In the genomic region with DNA sequence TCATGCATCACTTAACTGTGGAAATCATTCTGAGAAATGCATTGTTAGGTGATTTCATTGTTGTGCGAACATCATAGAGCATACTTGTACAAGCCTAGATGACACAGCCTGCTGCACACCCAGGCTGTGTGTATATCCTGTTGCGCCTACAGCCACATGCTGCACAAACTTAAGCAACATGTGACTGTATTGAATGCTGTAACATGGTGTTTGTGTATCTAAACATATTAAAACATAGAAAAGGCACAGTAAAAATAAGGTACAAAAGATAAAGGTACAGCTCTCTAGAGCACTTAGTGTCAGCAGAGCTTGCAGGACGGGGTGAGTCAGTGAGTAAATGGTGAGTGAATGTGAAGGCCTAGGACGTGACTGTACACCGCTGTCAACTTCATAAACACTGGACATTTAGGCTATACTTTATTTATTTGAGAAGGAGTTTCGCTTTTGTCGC, we compare ENCODE assay signal across 10 cellular contexts. TPM values are rescaled to one million over a fixed set of nuclear protein-coding genes. Genes with fewer than 3 reads are reported as not detected.
DNase-seq lines count a peak whose midpoint lies in the region; ATAC-seq and TF ChIP-seq lines count a peak whose summit lies in the region.
"Had no signal": no experiment of that assay in that cellular context is flagged by ENCODE, and none has a peak within 500 bp of the region (broad histone marks: within the 10 kb centered on the region; RNA-seq: fewer than 3 reads in every experiment).

No MANE protein-coding gene starts in this region.

- peak overlapping the region; percentile 8 for H3K4me3 Mint-ChIP-seq in activated naive CD4-positive, alpha-beta T cell treated with anti-CD3 and anti-CD28 coated beads, Interleukin-2, amount 50 U/mL, for 24 hours
- H3K4me3 Mint-ChIP-seq in activated B cell treated with CpG ODN at 0.5 μM for 24 hours = peak overlapping the region; percentile 8
- peak overlapping the region; percentile 38 to 45 for H3K4me3 Mint-ChIP-seq in stimulated activated naive CD8-positive, alpha-beta T cell treated with anti-CD3 and anti-CD28 coated beads, Interleukin-15, amount 100 ng/mL, for 72 hours

- intact Hi-C loops in activated B cell treated with CpG ODN at 0.5 μM for 24 hours (cut with micrococcal nuclease) = no loop called here

- H3K27me3 Mint-ChIP-seq in activated naive CD4-positive, alpha-beta T cell treated with anti-CD3 and anti-CD28 coated beads, Interleukin-2, amount 50 U/mL, for 24 hours = no peaks in the 10 kb centered on the region
- H3K27me3 Mint-ChIP-seq in activated B cell treated with CpG ODN at 0.5 μM for 24 hours = no peaks in the 10 kb centered on the region
- no peaks in the 10 kb centered on the region for H3K27me3 Mint-ChIP-seq in stimulated activated naive CD8-positive, alpha-beta T cell treated with anti-CD3 and anti-CD28 coated beads, Interleukin-15, amount 100 ng/mL, for 72 hours

- H3K36me3 Mint-ChIP-seq in activated naive CD4-positive, alpha-beta T cell treated with anti-CD3 and anti-CD28 coated beads, Interleukin-2, amount 50 U/mL, for 24 hours = no peaks in the 10 kb centered on the region
- H3K36me3 Mint-ChIP-seq in activated B cell treated with CpG ODN at 0.5 μM for 24 hours (ENCODE audit: low read depth) = no peaks in the 10 kb centered on the region

- H3K9me3 Mint-ChIP-seq in activated naive CD4-positive, alpha-beta T cell treated with anti-CD3 and anti-CD28 coated beads, Interleukin-2, amount 50 U/mL, for 24 hours = no peaks in the 10 kb centered on the region
- no peaks in the 10 kb centered on the region for H3K9me3 Mint-ChIP-seq in activated B cell treated with CpG ODN at 0.5 μM for 24 hours
- H3K9me3 Mint-ChIP-seq in stimulated activated naive CD8-positive, alpha-beta T cell treated with anti-CD3 and anti-CD28 coated beads, Interleukin-15, amount 100 ng/mL, for 72 hours = no peaks in the 10 kb centered on the region

- TF ChIP-seq CTCF in activated B cell treated with CpG ODN at 0.5 μM for 24 hours (IDR thresholded peaks at IDR 0.05) = no peak
- no peak for TF ChIP-seq CTCF in fibroblast of villous mesenchyme (IDR thresholded peaks at IDR 0.05; ENCODE audit: insufficient read depth, low read depth, low read length)
- TF ChIP-seq CTCF in GM10248 (IDR thresholded peaks at IDR 0.05; ENCODE audit: control extremely low read depth, extremely low read depth, low read depth, missing control alignments) = no peak

- H3K4me1 Mint-ChIP-seq in activated naive CD4-positive, alpha-beta T cell treated with anti-CD3 and anti-CD28 coated beads, Interleukin-2, amount 50 U/mL, for 24 hours = peaks cover 68% of the 10 kb centered on the region
- peaks cover 50% of the 10 kb centered on the region for H3K4me1 Mint-ChIP-seq in activated B cell treated with CpG ODN at 0.5 μM for 24 hours
- H3K4me1 Mint-ChIP-seq in stimulated activated naive CD8-positive, alpha-beta T cell treated with anti-CD3 and anti-CD28 coated beads, Interleukin-15, amount 100 ng/mL, for 72 hours = peaks cover 74% of the 10 kb centered on the region

- no peak overlapping the region for H3K4me3 ChIP-seq in fibroblast of villous mesenchyme (ENCODE audit: low read depth, low read length)

- H3K27ac Mint-ChIP-seq in activated naive CD4-positive, alpha-beta T cell treated with anti-CD3 and anti-CD28 coated beads, Interleukin-2, amount 50 U/mL, for 24 hours = no peak overlapping the region
- H3K27ac Mint-ChIP-seq in activated B cell treated with CpG ODN at 0.5 μM for 24 hours = peak overlapping the region; percentile 50
- H3K27ac Mint-ChIP-seq in stimulated activated naive CD8-positive, alpha-beta T cell treated with anti-CD3 and anti-CD28 coated beads, Interleukin-15, amount 100 ng/mL, for 72 hours = no peak overlapping the region

- POLR2A ChIA-PET in activated B cell treated with CpG ODN at 0.5 μM for 24 hours (lab: Charles Lee) = no interaction called here
- POLR2A ChIA-PET in GM10248 (lab: Yijun Ruan, JAX) = interaction anchor here (1.9 kb wide), 1 partner anchor 12 kb away, joined by 5 read pairs; the partner anchor contains the start of gene FOXK2

- no peak for ATAC-seq in activated B cell treated with CpG ODN at 0.5 μM for 24 hours (ENCODE audit: low read depth)
- ATAC-seq in stimulated activated naive CD8-positive, alpha-beta T cell treated with anti-CD3 and anti-CD28 coated beads, Interleukin-15, amount 100 ng/mL, for 72 hours = peak; percentile 39
- no peak for ATAC-seq in GM21447 (IDR thresholded peaks at IDR 0.05; ENCODE audit: unreplicated experiment)
- no peak for ATAC-seq in HG03457 (IDR thresholded peaks at IDR 0.05; ENCODE audit: unreplicated experiment)

- no peak for DNase-seq in activated naive CD4-positive, alpha-beta T cell treated with anti-CD3 and anti-CD28 coated beads, Interleukin-2, amount 50 U/mL, for 16 hours
- DNase-seq in activated B cell treated with CpG ODN at 0.5 μM for 24 hours (no peak), fibroblast of villous mesenchyme (ENCODE audit: low read depth) (peak; percentile 68), GM10248 (ENCODE audit: extremely low spot score) (no peak)
- no peak for DNase-seq in stimulated activated naive CD8-positive, alpha-beta T cell treated with anti-CD3 and anti-CD28 coated beads, Interleukin-15, amount 100 ng/mL, for 72 hours
- DNase-seq: NCI-H2029, WERI-Rb-1 had no signal

- CTCF ChIA-PET in activated B cell treated with CpG ODN at 0.5 μM for 24 hours (lab: Charles Lee) (no interaction called here), GM10248 (lab: Yijun Ruan, JAX) (interaction anchor here (2.5 to 3.2 kb wide), 3 partner anchors 20 to 27 kb away, joined by 8 to 9 read pairs (median 8); no protein-coding TSS in a partner anchor)

RNA-seq across cellular contexts. Expression of gene FOXK2, which starts 11.9 kb away (rescaled TPM):
- total RNA-seq in activated B cell treated with CpG ODN at 0.5 μM for 24 hours (56.4 and 60.4 TPM in 2 replicates), fibroblast of villous mesenchyme (34.1 and 46.6 TPM in 2 replicates)
